18 cellular contexts compared by ENCODE assay signal in the genomic region with DNA sequence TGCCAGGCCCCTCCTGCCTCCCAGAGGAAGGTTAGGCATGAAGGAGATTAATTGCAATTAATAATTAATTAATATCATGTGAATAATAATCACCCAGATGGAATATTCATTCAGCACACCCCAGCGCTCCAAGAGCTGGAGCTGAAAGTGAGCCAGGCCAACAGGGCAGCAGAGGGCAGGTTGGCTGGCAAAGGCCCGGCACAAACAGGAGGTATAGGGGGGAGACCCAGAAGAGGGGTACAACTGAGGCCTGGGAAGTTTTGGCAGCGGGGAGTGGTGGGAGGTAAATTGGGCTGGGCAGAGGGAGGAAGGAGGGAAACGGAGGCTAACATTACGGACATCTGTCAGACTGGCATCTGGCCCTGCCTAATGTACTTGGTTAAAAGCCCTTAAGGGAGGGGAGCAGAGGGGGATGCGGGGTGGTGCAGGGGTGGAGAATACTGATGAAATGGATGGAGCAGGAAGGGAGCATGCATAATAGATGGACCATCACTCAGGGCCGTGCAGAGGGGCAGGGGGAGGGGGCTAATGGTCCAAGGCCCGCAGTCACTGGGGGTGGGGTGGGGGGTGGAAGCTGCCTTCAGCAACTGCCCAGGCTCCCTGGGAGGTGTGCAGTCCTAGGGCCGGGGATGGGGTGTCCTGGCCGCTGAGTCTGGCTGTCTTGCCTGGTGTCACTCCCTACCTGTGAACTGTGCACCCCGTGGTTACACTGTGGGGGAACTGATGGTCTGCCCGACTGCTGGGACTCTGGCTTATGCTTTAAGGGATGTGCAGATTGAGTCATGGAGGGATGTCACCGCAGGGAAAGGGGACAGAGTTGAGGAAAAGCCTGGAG. TPM values are rescaled to one million over a fixed set of nuclear protein-coding genes. Genes with fewer than 3 reads are reported as not detected.
DNase-seq lines count a peak whose midpoint lies in the region; ATAC-seq and TF ChIP-seq lines count a peak whose summit lies in the region.
"Had no signal": no experiment of that assay in that cellular context is flagged by ENCODE, and none has a peak within 500 bp of the region (broad histone marks: within the 10 kb centered on the region; RNA-seq: fewer than 3 reads in every experiment).

No MANE protein-coding gene starts in this region.

- BruUV-seq in IMR-90 (replicated peaks; lab: Mats Ljungman, UMichigan), result no TSS peak

- no peak overlapping the region for H2AFZ ChIP-seq in IMR-90 (replicated peaks; ENCODE audit: low read length, poor library complexity)
- H2AFZ ChIP-seq: parathyroid adenoma had no signal

- no peaks in the 10 kb centered on the region for H3K9me3 ChIP-seq in CD8-positive, alpha-beta memory T cell (ENCODE audit: low read length)
- H3K9me3 ChIP-seq in IMR-90 (ENCODE audit: control insufficient read depth, insufficient read depth, low read length) (no peaks in the 10 kb centered on the region), T-helper 17 cell (ENCODE audit: control insufficient read depth, low read length, poor library complexity, severe bottlenecking) (no peaks in the 10 kb centered on the region), BE2C (no peaks in the 10 kb centered on the region), WERI-Rb-1 (ENCODE audit: severe bottlenecking) (no peaks in the 10 kb centered on the region)
- H3K9me3 ChIP-seq: breast epithelium, HAP-1 had no signal

- H3K4ac ChIP-seq in IMR-90 (ENCODE audit: low read depth, low read length), result no peak overlapping the region

- peak overlapping the region in 5 of 7 donors; percentile 19 to 66 (median 48) for H3K4me3 Mint-ChIP-seq in CD8-positive, alpha-beta memory T cell
- H3K4me3 Mint-ChIP-seq in T-helper 17 cell (peak overlapping the region; percentile 47), neural crest cell (peak overlapping the region; percentile 78)

- H3K27ac ChIP-seq in CD8-positive, alpha-beta memory T cell (ENCODE audit: low read depth, low read length), result no peak overlapping the region
- no peak overlapping the region for H3K27ac ChIP-seq in IMR-90 (ENCODE audit: insufficient read depth, low read length)
- H3K27ac ChIP-seq in WERI-Rb-1, result no peak overlapping the region
- H3K27ac ChIP-seq: breast epithelium, coronary artery, parathyroid adenoma had no signal

- POLR2A ChIA-PET in CD8-positive, alpha-beta memory T cell (lab: Charles Lee), result no interaction called here
- POLR2A ChIA-PET in IMR-90 (lab: Charles Lee; ENCODE audit: unreplicated experiment), result no interaction called here

- H3K23ac ChIP-seq in IMR-90 (ENCODE audit: low read depth, low read length), result no peak overlapping the region

- no peak for DNase-seq in CD8-positive, alpha-beta memory T cell
- DNase-seq in IMR-90 (no peak), T-helper 17 cell (no peak), neural crest cell (ENCODE audit: low read depth, low spot score) (no peak), BE2C (no peak), WERI-Rb-1 (no peak)
- no peak for DNase-seq in stimulated activated CD4-positive, alpha-beta T cell treated with anti-CD3 and anti-CD28 coated beads, Interleukin-4, amount 100 ng/mL, for 4 hours
- DNase-seq: activated CD4-positive, alpha-beta T cell treated with anti-CD3 and anti-CD28 coated beads, Interleukin-2, amount 50 U/mL, for 48 hours; activated CD4-positive, CD25-positive, alpha-beta regulatory T cell; activated CD8-positive, alpha-beta memory T cell treated with anti-CD3 and anti-CD28 coated beads, Interleukin-2, amount 50 U/mL, for 48 hours; activated effector memory CD4-positive, alpha-beta T cell treated with anti-CD3 and anti-CD28 coated beads, Interleukin-2, amount 50 U/mL, for 16 hours; CD4-positive, alpha-beta memory T cell; mammary epithelial cell; NCI-H2029 had no signal

- TF ChIP-seq RAD21 in IMR-90 (IDR thresholded peaks at IDR 0.05; ENCODE audit: low read length), result no peak

- H3K9me1 ChIP-seq in IMR-90 (ENCODE audit: insufficient read depth, low read length), result 0 out of 2 replicates have a peak, but pooled peaks cover 2% of the 10 kb centered on the region

- H3K9me3 Mint-ChIP-seq in CD8-positive, alpha-beta memory T cell, result no peaks in the 10 kb centered on the region
- H3K9me3 Mint-ChIP-seq in neural crest cell, result no peaks in the 10 kb centered on the region
- H3K9me3 Mint-ChIP-seq: CD4-positive, alpha-beta memory T cell had no signal

- no peak overlapping the region for H3K18ac ChIP-seq in IMR-90 (ENCODE audit: low read depth, low read length)

- H3K27me3 ChIP-seq in CD8-positive, alpha-beta memory T cell (ENCODE audit: insufficient read depth, low read length, poor library complexity, severe bottlenecking), result peaks cover 16% of the 10 kb centered on the region
- H3K27me3 ChIP-seq in IMR-90 (ENCODE audit: control insufficient read depth, insufficient read depth, low read length), result peaks cover 45% of the 10 kb centered on the region
- H3K27me3 ChIP-seq in BE2C, result peaks cover 13% of the 10 kb centered on the region
- no peaks in the 10 kb centered on the region for H3K27me3 ChIP-seq in WERI-Rb-1 (ENCODE audit: insufficient read depth, low read depth, severe bottlenecking)

- no peak overlapping the region for H3K9ac ChIP-seq in IMR-90 (ENCODE audit: low read depth, low read length)
- H3K9ac ChIP-seq: parathyroid adenoma had no signal

- H2AK5ac ChIP-seq in IMR-90 (ENCODE audit: low read depth, low read length), result no peak overlapping the region

- no peaks in the 10 kb centered on the region for H3K79me1 ChIP-seq in IMR-90 (ENCODE audit: low read depth in 1 of 2, low read length in 2 of 2)

- no peak overlapping the region for H3K14ac ChIP-seq in IMR-90 (replicated peaks; ENCODE audit: low read depth, low read length)

- H3K56ac ChIP-seq in IMR-90 (ENCODE audit: extremely low read depth, insufficient read depth, low read length), result no peak overlapping the region

- no peak overlapping the region for H3K4me2 ChIP-seq in IMR-90 (ENCODE audit: low read depth, low read length)

- H3K4me3 ChIP-seq in CD8-positive, alpha-beta memory T cell (ENCODE audit: low read length), result no peak overlapping the region
- no peak overlapping the region for H3K4me3 ChIP-seq in IMR-90 (ENCODE audit: insufficient read depth, low read depth, low read length)
- H3K4me3 ChIP-seq in BE2C (ENCODE audit: low read depth, low read length), result no peak overlapping the region
- H3K4me3 ChIP-seq in WERI-Rb-1 (ENCODE audit: low read depth, low read length), result no peak overlapping the region
- H3K4me3 ChIP-seq: breast epithelium, coronary artery had no signal

- H4K91ac ChIP-seq in IMR-90 (ENCODE audit: insufficient read depth, low read depth, low read length), result no peak overlapping the region

- 52% methylated on average over 8 of the region's 13 CpGs; no CpG with 5 or more reads in 1 of the 2 experiments for WGBS in IMR-90 (ENCODE audit: extremely low coverage in 2 of 2, insufficient read length in 1 of 2), 2 experiments

- dilution Hi-C loops in IMR-90 (cut with HindIII; ENCODE audit: low sequenced_read_pairs, unreplicated experiment), result no loop called here

- no peaks in the 10 kb centered on the region for H4K20me1 ChIP-seq in IMR-90 (ENCODE audit: insufficient read depth, low read length)

- H2BK120ac ChIP-seq in IMR-90 (ENCODE audit: low read depth, low read length), result no peak overlapping the region

- H3K4me1 Mint-ChIP-seq in CD8-positive, alpha-beta memory T cell, result peaks cover 0 to 4% (median 2%) of the 10 kb centered on the region in 3 donors
- H3K4me1 Mint-ChIP-seq in T-helper 17 cell (no peaks in the 10 kb centered on the region), neural crest cell (no peaks in the 10 kb centered on the region)

- peaks cover 32 to 47% of the 10 kb centered on the region in 2 donors for H3K27me3 Mint-ChIP-seq in CD8-positive, alpha-beta memory T cell
- H3K27me3 Mint-ChIP-seq in T-helper 17 cell, result peaks cover 49% of the 10 kb centered on the region
- H3K27me3 Mint-ChIP-seq in neural crest cell (ENCODE audit: low read depth), result peaks cover 22% of the 10 kb centered on the region

- peaks cover 4% of the 10 kb centered on the region for H3K4me1 ChIP-seq in CD8-positive, alpha-beta memory T cell (ENCODE audit: insufficient read depth, low read length)
- H3K4me1 ChIP-seq in IMR-90 (ENCODE audit: control insufficient read depth, insufficient read depth, low read length) (peaks cover 2% of the 10 kb centered on the region; the same call in 1 of the 2 replicates), BE2C (0 out of 2 replicates have a peak, but pooled peaks cover 3% of the 10 kb centered on the region)
- H3K4me1 ChIP-seq: parathyroid adenoma had no signal

- CTCF ChIA-PET in CD8-positive, alpha-beta memory T cell (lab: Charles Lee), result no interaction called here
- CTCF ChIA-PET in IMR-90 (lab: Yijun Ruan, JAX), result no interaction called here

- TF ChIP-seq POLR2A in IMR-90 (IDR thresholded peaks at IDR 0.05; ENCODE audit: low read depth, low read length), result no peak

- H2BK15ac ChIP-seq in IMR-90 (ENCODE audit: low read depth, low read length), result no peak overlapping the region

- TF ChIP-seq CTCF in IMR-90 (conservative IDR thresholded peaks at IDR 0.05; ENCODE audit: low read depth, low read length) (no peak), neural crest cell (conservative IDR thresholded peaks at IDR 0.05) (no peak), BE2C (IDR thresholded peaks at IDR 0.05; ENCODE audit: low read depth, low read length) (no peak), WERI-Rb-1 (IDR thresholded peaks at IDR 0.05; ENCODE audit: low read depth, low read length) (no peak)

- H3K27ac Mint-ChIP-seq in CD8-positive, alpha-beta memory T cell, result peak overlapping the region in 1 of 8 donors; percentile 17
- H3K27ac Mint-ChIP-seq in T-helper 17 cell (no peak overlapping the region), neural crest cell (ENCODE audit: unreplicated experiment) (no peak overlapping the region)
- H3K27ac Mint-ChIP-seq: CD4-positive, alpha-beta memory T cell had no signal

- peak overlapping the region; percentile 61 for H2AK9ac ChIP-seq in IMR-90 (replicated peaks; ENCODE audit: low read depth, low read length, poor library complexity)

- intact Hi-C loops in IMR-90 (cut with micrococcal nuclease), result loop anchor here (10.0 kb wide), 1 partner anchor 226 kb away; no protein-coding TSS in a partner anchor

- ATAC-seq in IMR-90 (ENCODE audit: low read depth) (no peak), T-helper 17 cell (no peak)

- in situ Hi-C loops in IMR-90 (cut with MboI; ENCODE audit: low sequenced_read_pairs), result no loop called here

- H4K5ac ChIP-seq in IMR-90 (ENCODE audit: low read depth, low read length), result no peak overlapping the region

- no peaks in the 10 kb centered on the region for H3K36me3 Mint-ChIP-seq in CD8-positive, alpha-beta memory T cell
- H3K36me3 Mint-ChIP-seq in T-helper 17 cell (ENCODE audit: low read depth) (no peaks in the 10 kb centered on the region), neural crest cell (ENCODE audit: low read depth) (no peaks in the 10 kb centered on the region)
- H3K36me3 Mint-ChIP-seq: CD4-positive, alpha-beta memory T cell had no signal

- no peak overlapping the region for H2BK20ac ChIP-seq in IMR-90 (ENCODE audit: low read depth, low read length)

- H3K36me3 ChIP-seq in CD8-positive, alpha-beta memory T cell (ENCODE audit: insufficient read depth, low read length), result no peaks in the 10 kb centered on the region
- H3K36me3 ChIP-seq in IMR-90 (ENCODE audit: control insufficient read depth, insufficient read depth, low read length), result no peaks in the 10 kb centered on the region
- no peaks in the 10 kb centered on the region for H3K36me3 ChIP-seq in BE2C
- H3K36me3 ChIP-seq in WERI-Rb-1, result 0 out of 2 replicates have a peak, but pooled peaks cover 3% of the 10 kb centered on the region
- H3K36me3 ChIP-seq: breast epithelium, HAP-1 had no signal

- H4K8ac ChIP-seq in IMR-90 (ENCODE audit: low read depth in 2 of 2, low read length in 2 of 2), result no peak overlapping the region

- no peak overlapping the region for H2BK5ac ChIP-seq in IMR-90 (ENCODE audit: low read depth, low read length, poor library complexity, severe bottlenecking)

RNA-seq across cellular contexts. Expression of a gene that starts 1.9 kb away (rescaled TPM):
- under 1 TPM; 0.35 to 0.71 TPM for total RNA-seq in CD8-positive, alpha-beta memory T cell
- polyA plus RNA-seq in CD8-positive, alpha-beta memory T cell, result not detected
- total RNA-seq in IMR-90 (2012; rRNA removed), result 0.28 and 0.36 TPM in 2 replicates
- 0.46 and 0.53 TPM in 2 replicates for polyA plus RNA-seq in IMR-90 (2012; rRNA removed)
- polyA plus RNA-seq in IMR-90 (2012; cell fraction: cytosol; rRNA removed), result 0.79 and 0.87 TPM in 2 replicates
- 1.2 and 3.1 TPM in 2 replicates for polyA plus RNA-seq in IMR-90 (2012; cell fraction: nucleus; rRNA removed; ENCODE audit: low replicate concordance)
- total RNA-seq in T-helper 17 cell, result under 1 TPM; 0.08 to 0.40 TPM
- total RNA-seq in neural crest cell, result 5.2 and 6.0 TPM in 2 replicates
- polyA plus RNA-seq in BE2C (2012; ENCODE audit: insufficient read depth, insufficient read length, low read depth), result 7.5 TPM

RNA-seq across cellular contexts. Expression of a gene that starts 52.2 kb away (rescaled TPM):
- 10 to 100 TPM; 15.2 to 16.1 TPM for total RNA-seq in CD8-positive, alpha-beta memory T cell
- polyA plus RNA-seq in CD8-positive, alpha-beta memory T cell, result 0.75 TPM
- total RNA-seq in IMR-90 (2012; rRNA removed), result 3.6 TPM in 2 replicates
- polyA plus RNA-seq in IMR-90 (2012; rRNA removed), result 10.2 and 10.7 TPM in 2 replicates
- polyA plus RNA-seq in IMR-90 (2012; cell fraction: cytosol; rRNA removed), result 4.1 and 4.7 TPM in 2 replicates
- polyA plus RNA-seq in IMR-90 (2012; cell fraction: nucleus; rRNA removed; ENCODE audit: low replicate concordance), result 24.8 and 38.2 TPM in 2 replicates
- total RNA-seq in T-helper 17 cell, result 1 to 10 TPM; 2.2 to 3.8 TPM
- total RNA-seq in neural crest cell, result 50.2 and 51.1 TPM in 2 replicates
- 8.3 TPM for polyA plus RNA-seq in BE2C (2012; ENCODE audit: insufficient read depth, insufficient read length, low read depth)
